In the genomic region with DNA sequence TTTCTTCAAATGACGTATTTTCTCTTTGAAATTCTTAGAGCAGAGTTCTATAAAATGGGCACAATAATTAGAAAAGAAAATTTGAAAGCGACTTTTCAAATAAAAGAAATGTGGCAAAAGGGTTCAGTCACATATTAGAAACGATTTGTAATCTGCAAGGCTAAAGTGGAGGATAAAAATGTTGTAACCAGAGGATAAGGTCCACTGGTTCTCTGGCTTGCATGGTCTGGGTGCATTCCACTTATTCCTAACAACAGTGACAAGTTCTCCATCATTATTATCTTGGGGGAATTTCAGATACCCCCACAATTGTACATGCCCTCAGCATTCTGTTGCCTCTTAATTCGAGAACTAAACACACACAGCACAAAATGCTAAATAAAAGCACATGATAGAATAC, we compare ENCODE assay signal across 16 cellular contexts.
DNase-seq lines count a peak whose midpoint lies in the region; ATAC-seq and TF ChIP-seq lines count a peak whose summit lies in the region.
"Had no signal": no experiment of that assay in that cellular context is flagged by ENCODE, and none has a peak within 500 bp of the region (broad histone marks: within the 10 kb centered on the region; RNA-seq: fewer than 3 reads in every experiment).

No MANE protein-coding gene starts in this region.

- ATAC-seq in natural killer cell (no peak), left lobe of liver (peak; percentile 61), HG03108 (IDR thresholded peaks at IDR 0.05; ENCODE audit: unreplicated experiment) (no peak)
- ATAC-seq in natural killer cell treated with Interleukin-12 subunit alpha and Interleukin-12 subunit beta and Interleukin-15 and Interleukin-18, amount 100 ng/mL, for 72 hours, result no peak
- ATAC-seq: CD8-positive, alpha-beta T cell; HCT116 had no signal

- no peaks in the 10 kb centered on the region for H3K9me3 Mint-ChIP-seq in natural killer cell
- H3K9me3 Mint-ChIP-seq in natural killer cell treated with Interleukin-12 subunit alpha and Interleukin-12 subunit beta and Interleukin-15 and Interleukin-18, amount 100 ng/mL, for 72 hours, result no peaks in the 10 kb centered on the region
- no peaks in the 10 kb centered on the region for H3K9me3 Mint-ChIP-seq in nephron
- H3K9me3 Mint-ChIP-seq: CD8-positive, alpha-beta T cell; HFFc6 had no signal

- intact Hi-C loops in natural killer cell (cut with micrococcal nuclease), result no loop called here
- intact Hi-C loops in head of caudate nucleus (cut with DNase I), result no loop called here

- no peak overlapping the region for H3K4me3 Mint-ChIP-seq in natural killer cell
- no peak overlapping the region for H3K4me3 Mint-ChIP-seq in natural killer cell treated with Interleukin-12 subunit alpha and Interleukin-12 subunit beta and Interleukin-15 and Interleukin-18, amount 100 ng/mL, for 72 hours
- H3K4me3 Mint-ChIP-seq in nephron, result no peak overlapping the region
- H3K4me3 Mint-ChIP-seq: B cell; CD8-positive, alpha-beta T cell; HFFc6 had no signal

- H3K27ac Mint-ChIP-seq in natural killer cell, result peak overlapping the region; percentile 78 to 79
- H3K27ac Mint-ChIP-seq in natural killer cell treated with Interleukin-12 subunit alpha and Interleukin-12 subunit beta and Interleukin-15 and Interleukin-18, amount 100 ng/mL, for 72 hours, result peak overlapping the region in 1 of 2 donors; percentile 62
- peak overlapping the region in 2 of 3 experiments; percentile 49 to 93 for H3K27ac Mint-ChIP-seq in nephron
- H3K27ac Mint-ChIP-seq: B cell; CD8-positive, alpha-beta T cell; HFFc6 had no signal

- H3K27me3 Mint-ChIP-seq in natural killer cell (ENCODE audit: low read depth in 2 of 2) (no peaks in the 10 kb centered on the region), nephron (ENCODE audit: low read depth) (no peaks in the 10 kb centered on the region)
- H3K27me3 Mint-ChIP-seq in natural killer cell treated with Interleukin-12 subunit alpha and Interleukin-12 subunit beta and Interleukin-15 and Interleukin-18, amount 100 ng/mL, for 72 hours, result no peaks in the 10 kb centered on the region
- H3K27me3 Mint-ChIP-seq: B cell had no signal

- H3K36me3 Mint-ChIP-seq in natural killer cell, result no peaks in the 10 kb centered on the region
- H3K36me3 Mint-ChIP-seq in natural killer cell treated with Interleukin-12 subunit alpha and Interleukin-12 subunit beta and Interleukin-15 and Interleukin-18, amount 100 ng/mL, for 72 hours, result peaks cover 5% of the 10 kb centered on the region
- no peaks in the 10 kb centered on the region for H3K36me3 Mint-ChIP-seq in nephron (ENCODE audit: low read depth)

- H3K4me1 Mint-ChIP-seq in natural killer cell (peaks cover 92 to 93% of the 10 kb centered on the region in 2 donors), nephron (peaks cover 10% of the 10 kb centered on the region)
- peaks cover 61 to 76% of the 10 kb centered on the region in 2 donors for H3K4me1 Mint-ChIP-seq in natural killer cell treated with Interleukin-12 subunit alpha and Interleukin-12 subunit beta and Interleukin-15 and Interleukin-18, amount 100 ng/mL, for 72 hours (ENCODE audit: low read depth in 2 of 2)

- TF ChIP-seq CTCF in natural killer cell (IDR thresholded peaks at IDR 0.05) (no peak), nephron (IDR thresholded peaks at IDR 0.05; ENCODE audit: unreplicated experiment in 3 of 3) (no peak)

- no peak for DNase-seq in natural killer cell
- no peak for DNase-seq in natural killer cell treated with Interleukin-12 subunit alpha and Interleukin-12 subunit beta and Interleukin-15 and Interleukin-18, amount 100 ng/mL, for 72 hours (ENCODE audit: low spot score)
- no peak for DNase-seq in left lobe of liver (ENCODE audit: low spot score)
- DNase-seq in head of caudate nucleus, result no peak
- no peak for DNase-seq in activated naive CD4-positive, alpha-beta T cell treated with anti-CD3 and anti-CD28 coated beads, Interleukin-2, amount 50 U/mL, for 16 hours
- DNase-seq: Calu3; CD8-positive, alpha-beta T cell; DMS79 treated with DMSO at 0.1 percent for 48 hours; GF-D8; GOT3; H7; HFFc6 had no signal
